ENCODE assay signal across 1 cellular context in genomic region chr7:50101873-50102272, GRCh38.
TF ChIP-seq lines count a peak whose summit lies in the region.

No MANE protein-coding gene starts in this region.

TF ChIP-seq in GM23338, 12 proteins besides CTCF, POLR2A, EP300 and RAD21 (continued from another document):
- TF ChIP-seq ETS1 (IDR thresholded peaks at IDR 0.05) (no peak), EZH2 (IDR thresholded peaks at IDR 0.05; ENCODE audit: low read depth, unreplicated experiment) (no peak), REST (IDR thresholded peaks at IDR 0.05; ENCODE audit: unreplicated experiment) (no peak), ZNF114 (CRISPR knock-in tag; IDR thresholded peaks at IDR 0.05) (no peak), STAT1 (IDR thresholded peaks at IDR 0.05; ENCODE audit: unreplicated experiment) (no peak)
TF ChIP-seq in GM23338: peak in this region for 0.
